ENCODE assay signal across 8 cellular contexts in the genomic region with DNA sequence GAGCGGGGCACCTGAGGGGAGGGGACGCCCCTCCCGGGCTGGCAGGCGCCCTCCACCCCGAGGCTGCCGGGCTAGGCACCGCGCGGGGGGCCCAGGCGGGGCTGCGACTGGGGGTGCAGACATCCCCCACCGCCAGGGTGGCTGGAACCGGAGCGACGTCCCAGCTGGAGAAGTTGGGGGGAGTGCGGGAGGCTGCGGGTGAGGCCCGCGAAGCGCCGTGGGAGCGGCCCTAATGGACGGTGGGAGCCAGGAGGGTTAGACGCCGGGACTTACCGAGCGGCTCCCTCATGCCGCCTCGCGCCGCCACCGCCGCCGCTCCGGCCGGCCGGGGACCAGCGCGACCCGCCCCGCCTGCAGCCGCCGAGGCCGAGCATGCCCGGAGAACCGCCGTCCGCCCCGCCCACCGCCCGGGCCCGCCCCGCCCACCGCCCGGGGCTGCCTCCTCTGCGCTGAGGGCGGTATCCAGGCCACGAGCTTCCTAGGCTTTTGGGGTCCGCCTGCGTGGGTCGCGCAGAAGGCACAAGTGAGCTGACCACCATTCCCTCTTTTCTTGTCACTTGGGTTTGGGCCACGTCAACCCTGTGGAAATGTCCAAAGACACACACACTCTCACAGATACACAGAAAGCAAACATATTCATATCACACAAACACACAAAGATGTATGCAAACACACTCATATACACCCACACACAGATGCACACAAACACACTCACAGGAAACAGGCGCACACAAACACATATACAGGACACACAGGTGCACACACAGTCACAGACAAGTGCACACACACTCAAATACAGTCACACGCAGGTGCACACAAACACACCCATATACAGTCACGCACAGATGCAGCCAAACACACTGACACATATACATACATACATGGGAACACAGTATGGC. TPM values are rescaled to one million over a fixed set of nuclear protein-coding genes. Genes with fewer than 3 reads are reported as not detected.
DNase-seq lines count a peak whose midpoint lies in the region; ATAC-seq and TF ChIP-seq lines count a peak whose summit lies in the region.

A gene with protein sequence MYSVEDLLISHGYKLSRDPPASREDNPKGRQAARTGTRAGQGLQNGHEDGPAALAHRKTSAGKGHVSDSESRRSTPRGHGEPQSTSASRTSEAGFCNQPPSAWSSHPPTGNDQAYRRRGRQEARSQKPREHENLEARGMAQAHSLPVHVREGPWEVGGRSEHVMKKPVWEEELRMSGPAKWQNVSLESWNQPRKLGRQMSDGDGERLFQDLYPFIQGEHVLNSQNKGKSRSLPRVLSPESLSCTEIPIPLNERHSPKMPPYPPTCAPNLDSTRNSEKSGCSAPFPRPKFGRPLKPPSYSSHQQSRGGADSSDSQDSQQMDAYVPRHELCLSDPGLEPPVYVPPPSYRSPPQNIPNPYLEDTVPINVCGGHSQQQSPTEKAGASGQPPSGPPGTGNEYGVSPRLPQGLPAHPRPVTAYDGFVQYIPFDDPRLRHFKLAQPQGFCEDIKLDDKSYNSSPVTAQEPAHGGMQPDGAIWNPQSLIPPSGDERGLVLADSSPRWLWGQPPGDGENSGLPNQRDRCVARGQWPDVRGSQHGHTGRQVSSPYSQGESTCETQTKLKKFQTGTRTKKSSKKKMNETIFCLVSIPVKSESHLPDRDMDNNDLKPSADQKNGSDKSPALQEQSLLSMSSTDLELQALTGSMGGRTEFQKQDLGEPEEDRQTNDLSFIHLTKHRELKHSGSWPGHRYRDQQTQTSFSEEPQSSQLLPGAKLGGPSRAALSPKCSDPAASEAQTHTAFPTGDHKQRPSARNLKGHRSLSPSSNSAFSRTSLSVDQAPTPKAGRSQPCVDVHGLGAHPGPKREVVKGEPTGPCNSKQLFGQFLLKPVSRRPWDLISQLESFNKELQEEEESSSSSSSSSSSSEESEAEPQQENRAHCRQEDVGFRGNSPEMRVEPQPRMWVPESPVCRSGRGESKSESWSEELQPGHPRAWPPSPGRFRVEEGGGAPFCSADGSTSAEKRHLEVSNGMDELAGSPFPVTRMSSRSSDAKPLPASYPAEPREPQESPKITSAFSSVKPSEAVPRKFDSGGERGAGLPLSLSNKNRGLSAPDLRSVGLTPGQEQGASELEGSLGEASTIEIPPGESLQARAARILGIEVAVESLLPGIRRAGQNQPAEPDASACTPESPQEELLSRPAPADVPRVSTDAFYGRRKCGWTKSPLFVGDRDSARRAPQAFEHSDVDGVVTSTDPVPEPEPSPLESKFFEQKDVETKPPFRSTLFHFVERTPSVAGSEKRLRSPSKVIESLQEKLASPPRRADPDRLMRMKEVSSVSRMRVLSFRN (N-terminal part only) (minus strand): TSS at position 378 of the 899 bp plus-strand sequence. CDS start 11,774 bp downstream, outside the sequence.

- ATAC-seq in GM19023 (IDR thresholded peaks at IDR 0.05; ENCODE audit: unreplicated experiment): peak; percentile 84
- ATAC-seq in activated CD4-positive, CD25-positive, alpha-beta regulatory T cell treated with anti-CD3 and anti-CD28 coated beads, Interleukin-2, amount 50 U/mL, for 24 hours: peak; percentile 48 to 77

- H3K36me3 ChIP-seq in HUES64 (ENCODE audit: insufficient read depth, low read length): no peaks in the 10 kb centered on the region
- H3K36me3 ChIP-seq in kidney epithelial cell (ENCODE audit: control insufficient read depth, insufficient read depth, low read length): no peaks in the 10 kb centered on the region

- H3K27me3 Mint-ChIP-seq in chondrocyte (ENCODE audit: low read depth): no peaks in the 10 kb centered on the region

- H3K27ac Mint-ChIP-seq in chondrocyte (ENCODE audit: unreplicated experiment): peak within 1 kb of the TSS; percentile 60

- no peaks in the 10 kb centered on the region for H3K36me3 Mint-ChIP-seq in chondrocyte (ENCODE audit: low read depth)

- H3K4me3 ChIP-seq in HUES64 (ENCODE audit: low read length) (peak within 1 kb of the TSS; percentile 74), kidney epithelial cell (ENCODE audit: low read depth, low read length) (peak within 1 kb of the TSS; percentile 78)

- 5% methylated on average over 66 of the region's 66 CpGs for WGBS in HUES64

- H3K9ac ChIP-seq in HUES64 (ENCODE audit: low read depth, low read length): no peak within 1 kb of the TSS; the same call in 1 of the 2 replicates

- H3K9me3 ChIP-seq in HUES64 (ENCODE audit: insufficient read depth, low read depth, low read length): no peaks in the 10 kb centered on the region

- no peak within 1 kb of the TSS for H3K27ac ChIP-seq in HUES64 (ENCODE audit: low read depth, low read length)

- H3K4me1 ChIP-seq in HUES64 (ENCODE audit: insufficient read depth, low read length): peaks cover 34% of the 10 kb centered on the region

- H3K4me3 Mint-ChIP-seq in chondrocyte (ENCODE audit: unreplicated experiment): peak within 1 kb of the TSS; percentile 74

- TF ChIP-seq CTCF in chondrocyte (IDR thresholded peaks at IDR 0.05): peak; percentile 24
- TF ChIP-seq CTCF in kidney epithelial cell (IDR thresholded peaks at IDR 0.05; ENCODE audit: insufficient read depth, low read length, poor library complexity, severe bottlenecking): no peak

- peaks cover 73% of the 10 kb centered on the region for H3K4me1 Mint-ChIP-seq in chondrocyte (ENCODE audit: low read depth)

- H3K9me3 Mint-ChIP-seq in chondrocyte (ENCODE audit: low read depth): no peaks in the 10 kb centered on the region

- DNase-seq in chondrocyte (ENCODE audit: low spot score): no peak
- no peak for DNase-seq in kidney epithelial cell (ENCODE audit: low read depth)
- DNase-seq in stimulated activated CD4-positive, alpha-beta T cell treated with anti-CD3 and anti-CD28 coated beads, Interleukin-12 subunit alpha, Interleukin-12 subunit beta, amount 100 ng/mL, for 4 hours: peak; percentile 62
- DNase-seq in RKO (ENCODE audit: low spot score): no peak
- DNase-seq in HPDE6-E6E7 (ENCODE audit: extremely low spot score): no peak

- peaks cover 33% of the 10 kb centered on the region for H3K27me3 ChIP-seq in HUES64 (ENCODE audit: insufficient read depth, low read length)
- H3K27me3 ChIP-seq in kidney epithelial cell (ENCODE audit: control insufficient read depth, insufficient read depth, low read length): no peaks in the 10 kb centered on the region

RNA-seq across cellular contexts. Expression of the gene that starts here (rescaled TPM):
- polyA plus RNA-seq in HUES64 (2013, experiment 1 of 2): 2.9 TPM
- polyA plus RNA-seq in HUES64 (2013, experiment 2 of 2): 4.2 TPM
- total RNA-seq in chondrocyte: 18.3 to 23.9 TPM (median 19.4 TPM) in 3 replicates
- 1.7 and 2.2 TPM in 2 replicates for total RNA-seq in kidney epithelial cell
